11 cellular contexts compared by ENCODE assay signal in the genomic region with DNA sequence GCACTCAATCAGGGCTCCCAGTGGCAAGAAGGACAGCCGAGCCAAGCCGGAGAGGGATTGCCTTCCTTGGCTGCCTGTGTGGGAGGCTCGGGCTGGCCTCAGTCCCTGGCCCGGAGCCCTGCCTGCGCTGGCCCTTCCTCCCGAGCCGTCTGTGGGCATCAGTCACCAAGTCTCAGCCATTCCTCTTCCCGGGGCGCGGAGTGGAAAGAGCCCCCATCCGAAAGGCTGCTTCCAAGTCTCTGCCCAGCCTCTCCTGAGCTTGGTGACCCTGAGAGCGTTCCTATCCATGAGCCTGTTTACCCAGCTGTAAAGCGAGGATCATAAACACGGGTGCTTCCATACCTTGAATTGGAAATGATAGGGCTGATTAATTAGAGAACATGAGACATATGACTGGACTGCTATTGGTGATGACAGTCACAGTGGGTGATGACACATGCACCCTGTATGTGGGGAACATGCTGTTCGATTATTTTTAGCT. TPM values are rescaled to one million over a fixed set of nuclear protein-coding genes. Genes with fewer than 3 reads are reported as not detected.
DNase-seq lines count a peak whose midpoint lies in the region; ATAC-seq and TF ChIP-seq lines count a peak whose summit lies in the region.
"Had no signal": no experiment of that assay in that cellular context is flagged by ENCODE, and none has a peak within 500 bp of the region (broad histone marks: within the 10 kb centered on the region; RNA-seq: fewer than 3 reads in every experiment).

No MANE protein-coding gene starts in this region.

- no peaks in the 10 kb centered on the region for H3K36me3 Mint-ChIP-seq in HFFc6 (ENCODE audit: low read depth)

- H3K36me3 ChIP-seq in skeletal muscle tissue (ENCODE audit: control insufficient read depth in 3 of 3, insufficient read depth in 3 of 3, low read length in 3 of 3), result no peaks in the 10 kb centered on the region
- H3K36me3 ChIP-seq: WERI-Rb-1 had no signal

- H3K4me3 ChIP-seq in skeletal muscle tissue (ENCODE audit: low read length in 3 of 3), result peak overlapping the region; percentile 16 to 46 (median 24)

- peaks cover 57 to 65% (median 57%) of the 10 kb centered on the region in 3 donors for H3K4me1 ChIP-seq in skeletal muscle tissue (ENCODE audit: control insufficient read depth in 3 of 3, insufficient read depth in 3 of 3, low read length in 3 of 3)

- peaks cover 30% of the 10 kb centered on the region for H3K4me1 Mint-ChIP-seq in HFFc6 (ENCODE audit: low read depth)
- H3K4me1 Mint-ChIP-seq: activated T-helper 17 cell treated with anti-CD3 and anti-CD28 coated beads, Interleukin-2, amount 50 U/mL, for 72 hours; stimulated activated naive CD8-positive, alpha-beta T cell treated with anti-CD3 and anti-CD28 coated beads, Interleukin-15, amount 100 ng/mL, for 72 hours had no signal

- H3K9me3 ChIP-seq in skeletal muscle tissue (ENCODE audit: control insufficient read depth in 3 of 3, low read length in 3 of 3), result no peaks in the 10 kb centered on the region

- DNase-seq in HFFc6 (peak; percentile 20), anterior cingulate cortex (lab: John Stamatoyannopoulos, UW) (peak in 39 of 58 donors; percentile 6 to 70 (median 32)), left ventricle myocardium superior (peak; percentile 72), NCI-H82 treated with DMSO at 0.1 percent for 48 hours (lab: John Stamatoyannopoulos, UW; ENCODE audit: unreplicated experiment) (no peak)
- DNase-seq: stimulated activated naive CD8-positive, alpha-beta T cell treated with anti-CD3 and anti-CD28 coated beads, Interleukin-15, amount 100 ng/mL, for 72 hours had no signal

- peaks cover 38% of the 10 kb centered on the region for H3K27me3 Mint-ChIP-seq in HFFc6 (ENCODE audit: insufficient read depth)

- no peaks in the 10 kb centered on the region for H3K27me3 ChIP-seq in skeletal muscle tissue (ENCODE audit: control insufficient read depth in 3 of 3, insufficient read depth in 3 of 3, low read length in 3 of 3)

- H3K4me3 Mint-ChIP-seq in HFFc6, result no peak overlapping the region
- H3K4me3 Mint-ChIP-seq: activated T-helper 17 cell treated with anti-CD3 and anti-CD28 coated beads, Interleukin-2, amount 50 U/mL, for 72 hours; stimulated activated naive CD8-positive, alpha-beta T cell treated with anti-CD3 and anti-CD28 coated beads, Interleukin-15, amount 100 ng/mL, for 72 hours had no signal

- ATAC-seq in left ventricle myocardium superior, result peak; percentile 63
- no peak for ATAC-seq in HG03108 (IDR thresholded peaks at IDR 0.05; ENCODE audit: unreplicated experiment)
- no peak for ATAC-seq in GM21619 (IDR thresholded peaks at IDR 0.05; ENCODE audit: unreplicated experiment)
- ATAC-seq in GM18907 (IDR thresholded peaks at IDR 0.05; ENCODE audit: unreplicated experiment), result no peak
- ATAC-seq: activated T-helper 17 cell treated with anti-CD3 and anti-CD28 coated beads, Interleukin-2, amount 50 U/mL, for 72 hours; stimulated activated naive CD8-positive, alpha-beta T cell treated with anti-CD3 and anti-CD28 coated beads, Interleukin-15, amount 100 ng/mL, for 72 hours had no signal

- H3K9me3 Mint-ChIP-seq in HFFc6, result no peaks in the 10 kb centered on the region
- H3K9me3 Mint-ChIP-seq: activated T-helper 17 cell treated with anti-CD3 and anti-CD28 coated beads, Interleukin-2, amount 50 U/mL, for 72 hours; stimulated activated naive CD8-positive, alpha-beta T cell treated with anti-CD3 and anti-CD28 coated beads, Interleukin-15, amount 100 ng/mL, for 72 hours had no signal

- TF ChIP-seq CTCF in HFFc6 (IDR thresholded peaks at IDR 0.05), result no peak

- peak overlapping the region; percentile 34 to 61 (median 50) for H3K9ac ChIP-seq in skeletal muscle tissue (ENCODE audit: low read depth in 1 of 3, low read length in 3 of 3)

- intact Hi-C loops in left ventricle myocardium superior (cut with micrococcal nuclease), result no loop called here

- H3K27ac ChIP-seq in skeletal muscle tissue (ENCODE audit: low read depth, low read length), result peak overlapping the region; percentile 80
- H3K27ac ChIP-seq: WERI-Rb-1 had no signal

- no peak overlapping the region for H3K27ac Mint-ChIP-seq in HFFc6
- H3K27ac Mint-ChIP-seq: activated T-helper 17 cell treated with anti-CD3 and anti-CD28 coated beads, Interleukin-2, amount 50 U/mL, for 72 hours; stimulated activated naive CD8-positive, alpha-beta T cell treated with anti-CD3 and anti-CD28 coated beads, Interleukin-15, amount 100 ng/mL, for 72 hours had no signal

RNA-seq across cellular contexts. Expression of gene TLE3, which starts 59.1 kb away (rescaled TPM):
- total RNA-seq in HFFc6 (2021; fragmentation: NEBNext Ultra II Directional; extraction: Animal tissue kit (Norgen Biotek cat#: 25700)), result 10 to 100 TPM in 4 of 6 experiments, 1 to 10 TPM in 2; 6.0 to 17.6 (median 13.8) TPM
- 12.8 TPM for total RNA-seq in left ventricle myocardium superior
- 13.6 TPM for total RNA-seq in skeletal muscle tissue
